8 cellular contexts compared by ENCODE assay signal in the genomic region with DNA sequence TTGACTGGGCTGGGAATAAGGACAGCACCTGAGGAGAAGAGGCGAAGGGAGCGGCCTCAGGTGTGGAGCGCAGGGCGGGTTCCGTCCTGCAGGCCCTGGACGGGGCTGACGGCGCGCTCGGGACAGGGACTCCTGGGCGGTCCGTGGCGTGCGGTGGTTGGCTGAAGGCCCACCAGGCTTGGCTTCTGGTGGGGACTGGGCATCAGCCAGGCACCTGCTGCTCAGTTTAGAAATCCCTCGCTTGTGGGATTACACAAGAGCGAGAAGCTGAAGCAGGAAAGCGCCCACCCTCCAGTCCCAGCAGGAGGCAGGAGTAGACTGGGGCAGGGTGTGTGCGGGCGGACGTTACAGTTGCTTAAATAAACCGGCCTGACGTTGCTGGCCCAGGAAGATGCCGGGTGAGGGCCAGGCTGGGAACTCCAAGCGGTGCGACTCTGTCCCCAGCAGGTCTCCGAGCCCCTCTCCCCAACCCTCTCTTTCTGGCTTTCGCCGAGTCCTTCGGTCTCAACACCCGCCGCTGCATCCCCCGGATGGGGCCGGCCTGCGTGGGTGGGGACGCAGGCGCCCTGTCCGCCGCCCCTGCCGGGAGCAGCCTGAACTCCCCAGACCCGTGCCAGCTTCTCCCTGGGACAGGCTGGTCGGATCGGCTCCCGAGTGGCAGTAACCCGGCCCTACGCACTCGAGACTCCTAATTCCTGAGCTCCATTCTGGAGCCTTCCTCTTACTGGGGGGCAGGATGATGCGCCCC. TPM values are rescaled to one million over a fixed set of nuclear protein-coding genes. Genes with fewer than 3 reads are reported as not detected.
A peak's percentile ranks its signal among the peaks of the same experiment; 100 is the strongest.
DNase-seq lines count a peak whose midpoint lies in the region; ATAC-seq lines count a peak whose summit lies in the region.

No MANE protein-coding gene starts in this region.

- peak in 1 of 3 donors; percentile 75 for DNase-seq in CD4-positive, CD25-positive, alpha-beta regulatory T cell
- DNase-seq in NOMO-1 (lab: John Stamatoyannopoulos, UW; ENCODE audit: unreplicated experiment in 2 of 2) (peak; percentile 57 to 68), epithelial cell of prostate (ENCODE audit: low read depth, low spot score) (no peak)
- DNase-seq in activated CD8-positive, alpha-beta memory T cell treated with anti-CD3 and anti-CD28 coated beads, Interleukin-2, amount 10 ng/mL, durations not matched to agents 7 days and 5 days: peak; percentile 75

- H3K27me3 ChIP-seq in CD4-positive, CD25-positive, alpha-beta regulatory T cell (ENCODE audit: control insufficient read depth, insufficient read depth, low read length): no peaks in the 10 kb centered on the region
- no peaks in the 10 kb centered on the region for H3K27me3 ChIP-seq in mucosa of stomach (ENCODE audit: control insufficient read depth, insufficient read depth, low read length)
- no peaks in the 10 kb centered on the region for H3K27me3 ChIP-seq in stomach smooth muscle (ENCODE audit: control insufficient read depth in 1 of 2, insufficient read depth in 2 of 2, low read length in 2 of 2)

- H3K9me3 ChIP-seq in CD4-positive, CD25-positive, alpha-beta regulatory T cell (ENCODE audit: control insufficient read depth in 2 of 2, low read length in 2 of 2): no peaks in the 10 kb centered on the region
- no peaks in the 10 kb centered on the region for H3K9me3 ChIP-seq in mucosa of stomach (ENCODE audit: control insufficient read depth, low read length)
- H3K9me3 ChIP-seq in stomach smooth muscle (ENCODE audit: control insufficient read depth in 2 of 2, low read length in 2 of 2): no peaks in the 10 kb centered on the region

- peaks cover 28% of the 10 kb centered on the region for H3K4me1 ChIP-seq in CD4-positive, CD25-positive, alpha-beta regulatory T cell (ENCODE audit: control insufficient read depth, insufficient read depth, low read length, poor library complexity, severe bottlenecking)
- peaks cover 29% of the 10 kb centered on the region for H3K4me1 ChIP-seq in mucosa of stomach (ENCODE audit: control insufficient read depth, insufficient read depth, low read length)
- peaks cover 38% of the 10 kb centered on the region for H3K4me1 ChIP-seq in stomach smooth muscle (ENCODE audit: control insufficient read depth, insufficient read depth, low read length)

- H3K9me3 Mint-ChIP-seq in CD4-positive, CD25-positive, alpha-beta regulatory T cell: peaks cover 0 to 2% (median 0%) of the 10 kb centered on the region in 7 donors
- no peaks in the 10 kb centered on the region for H3K9me3 Mint-ChIP-seq in activated CD8-positive, alpha-beta memory T cell treated with anti-CD3 and anti-CD28 coated beads, Interleukin-2, amount 10 ng/mL, durations not matched to agents 7 days and 5 days (ENCODE audit: low read depth)

- CTCF ChIA-PET in activated CD8-positive, alpha-beta memory T cell treated with anti-CD3 and anti-CD28 coated beads, Interleukin-2, amount 10 ng/mL, durations not matched to agents 7 days and 5 days (lab: Charles Lee): interaction anchor here (0.5 to 5.8 kb wide), 49 partner anchors 9 to 363 kb away, joined by 3 to 95 read pairs (median 4); a partner anchor contains a TSS

- H3K36me3 ChIP-seq in CD4-positive, CD25-positive, alpha-beta regulatory T cell (ENCODE audit: control insufficient read depth, insufficient read depth, low read length): peaks cover 19% of the 10 kb centered on the region
- peaks cover 3% of the 10 kb centered on the region for H3K36me3 ChIP-seq in mucosa of stomach (ENCODE audit: control insufficient read depth, insufficient read depth, low read length)
- peaks cover 18 to 20% of the 10 kb centered on the region in 2 donors for H3K36me3 ChIP-seq in stomach smooth muscle (ENCODE audit: control insufficient read depth in 2 of 2, insufficient read depth in 2 of 2, low read length in 2 of 2)

- no peaks in the 10 kb centered on the region for H3K27me3 Mint-ChIP-seq in CD4-positive, CD25-positive, alpha-beta regulatory T cell
- H3K27me3 Mint-ChIP-seq in activated CD8-positive, alpha-beta memory T cell treated with anti-CD3 and anti-CD28 coated beads, Interleukin-2, amount 10 ng/mL, durations not matched to agents 7 days and 5 days: no peaks in the 10 kb centered on the region

- peak overlapping the region; percentile 83 to 97 (median 85) for H3K4me3 Mint-ChIP-seq in CD4-positive, CD25-positive, alpha-beta regulatory T cell
- H3K4me3 Mint-ChIP-seq in activated CD8-positive, alpha-beta memory T cell treated with anti-CD3 and anti-CD28 coated beads, Interleukin-2, amount 10 ng/mL, durations not matched to agents 7 days and 5 days: peak overlapping the region; percentile 84

- peak overlapping the region; percentile 56 to 83 (median 82) for H3K27ac Mint-ChIP-seq in CD4-positive, CD25-positive, alpha-beta regulatory T cell
- peak overlapping the region; percentile 87 for H3K27ac Mint-ChIP-seq in activated CD8-positive, alpha-beta memory T cell treated with anti-CD3 and anti-CD28 coated beads, Interleukin-2, amount 10 ng/mL, durations not matched to agents 7 days and 5 days

- H3K27ac ChIP-seq in CD4-positive, CD25-positive, alpha-beta regulatory T cell (ENCODE audit: insufficient read depth, low read length, poor library complexity, severe bottlenecking): peak overlapping the region; percentile 89
- H3K27ac ChIP-seq in epithelial cell of prostate: peak overlapping the region; percentile 79
- H3K27ac ChIP-seq in stomach smooth muscle (ENCODE audit: low read length): peak overlapping the region; percentile 85

- H3K4me3 ChIP-seq in CD4-positive, CD25-positive, alpha-beta regulatory T cell (ENCODE audit: low read depth, low read length): peak overlapping the region; percentile 51
- H3K4me3 ChIP-seq in mucosa of stomach (ENCODE audit: low read length): peak overlapping the region; percentile 96
- peak overlapping the region; percentile 79 to 86 for H3K4me3 ChIP-seq in stomach smooth muscle (ENCODE audit: low read length in 2 of 2)

- peaks cover 4 to 45% (median 12%) of the 10 kb centered on the region in 4 donors for H3K4me1 Mint-ChIP-seq in CD4-positive, CD25-positive, alpha-beta regulatory T cell
- H3K4me1 Mint-ChIP-seq in activated CD8-positive, alpha-beta memory T cell treated with anti-CD3 and anti-CD28 coated beads, Interleukin-2, amount 10 ng/mL, durations not matched to agents 7 days and 5 days: peaks cover 37% of the 10 kb centered on the region

- H3K9ac ChIP-seq in mucosa of stomach (ENCODE audit: low read length): peak overlapping the region; percentile 90
- peak overlapping the region; percentile 88 to 90 for H3K9ac ChIP-seq in stomach smooth muscle (ENCODE audit: low read length in 2 of 2)

- ATAC-seq in CD4-positive, CD25-positive, alpha-beta regulatory T cell (ENCODE audit: low read depth in 2 of 2): peak; percentile 12 to 24
- peak; percentile 28 for ATAC-seq in GM19043 (IDR thresholded peaks at IDR 0.05; ENCODE audit: low read depth, unreplicated experiment)
- ATAC-seq in HG03280 (IDR thresholded peaks at IDR 0.05; ENCODE audit: unreplicated experiment): peak; percentile 33
- peak; percentile 59 for ATAC-seq in activated CD8-positive, alpha-beta memory T cell treated with anti-CD3 and anti-CD28 coated beads, Interleukin-2, amount 10 ng/mL, durations not matched to agents 7 days and 5 days

- peaks cover 7% of the 10 kb centered on the region for H3K36me3 Mint-ChIP-seq in CD4-positive, CD25-positive, alpha-beta regulatory T cell
- H3K36me3 Mint-ChIP-seq in activated CD8-positive, alpha-beta memory T cell treated with anti-CD3 and anti-CD28 coated beads, Interleukin-2, amount 10 ng/mL, durations not matched to agents 7 days and 5 days: peaks cover 17% of the 10 kb centered on the region

RNA-seq across cellular contexts. Expression of a gene that starts 0.6 kb away (rescaled TPM):
- 35.7 TPM for total RNA-seq in CD4-positive, CD25-positive, alpha-beta regulatory T cell
- polyA plus RNA-seq in CD4-positive, CD25-positive, alpha-beta regulatory T cell: 100 to 1,000 TPM in 1 of 4 donors, 10 to 100 TPM in 3; 78.3 to 102 (median 89.4) TPM
- 10 to 100 TPM; 56.9 to 58.5 TPM for total RNA-seq in activated CD8-positive, alpha-beta memory T cell treated with anti-CD3 and anti-CD28 coated beads, Interleukin-2, amount 10 ng/mL, durations not matched to agents 7 days and 5 days

RNA-seq across cellular contexts. Expression of a gene that starts 8.7 kb away (rescaled TPM):
- 32.3 TPM for total RNA-seq in CD4-positive, CD25-positive, alpha-beta regulatory T cell
- 100 to 1,000 TPM; 119 to 141 (median 120) TPM for polyA plus RNA-seq in CD4-positive, CD25-positive, alpha-beta regulatory T cell
- 10 to 100 TPM; 49.5 to 56.9 TPM for total RNA-seq in activated CD8-positive, alpha-beta memory T cell treated with anti-CD3 and anti-CD28 coated beads, Interleukin-2, amount 10 ng/mL, durations not matched to agents 7 days and 5 days

RNA-seq across cellular contexts. Expression of a gene that starts 9.0 kb away (rescaled TPM):
- total RNA-seq in CD4-positive, CD25-positive, alpha-beta regulatory T cell: 92.6 TPM
- 10 to 100 TPM in 3 of 4 donors, 1 to 10 TPM in 1; 8.0 to 17.2 (median 10.9) TPM for polyA plus RNA-seq in CD4-positive, CD25-positive, alpha-beta regulatory T cell
- 10 to 100 TPM; 84.6 to 90.2 TPM for total RNA-seq in activated CD8-positive, alpha-beta memory T cell treated with anti-CD3 and anti-CD28 coated beads, Interleukin-2, amount 10 ng/mL, durations not matched to agents 7 days and 5 days

RNA-seq across cellular contexts. Expression of a gene that starts 18.8 kb away (rescaled TPM):
- total RNA-seq in CD4-positive, CD25-positive, alpha-beta regulatory T cell: 24.9 TPM
- 10 to 100 TPM; 15.1 to 21.9 (median 19.0) TPM for polyA plus RNA-seq in CD4-positive, CD25-positive, alpha-beta regulatory T cell
- 10 to 100 TPM; 46.3 to 66.4 TPM for total RNA-seq in activated CD8-positive, alpha-beta memory T cell treated with anti-CD3 and anti-CD28 coated beads, Interleukin-2, amount 10 ng/mL, durations not matched to agents 7 days and 5 days
